In genomic region chr15:93362203-93362602, GRCh38 we compare ENCODE assay signal across 15 cellular contexts.
"Had no signal": no experiment of that assay in that cellular context is flagged by ENCODE, and none has a peak within 500 bp of the region (broad histone marks: within the 10 kb centered on the region; RNA-seq: fewer than 3 reads in every experiment).

No MANE protein-coding gene starts in this region.

- H3K4me1 Mint-ChIP-seq: activated CD4-positive, alpha-beta memory T cell treated with anti-CD3 and anti-CD28 coated beads, Interleukin-2, amount 10 ng/mL, durations not matched to agents 7 days and 5 days; activated CD8-positive, alpha-beta memory T cell treated with anti-CD3 and anti-CD28 coated beads, Interleukin-2, amount 10 ng/mL, durations not matched to agents 7 days and 5 days; naive thymus-derived CD4-positive, alpha-beta T cell; stimulated activated memory B cell treated with anti-CD40 and anti-IgM and Interleukin-4, amounts not matched to agents 10 μg/mL and 1 μg/mL and 100 μg/mL, for 72 hours had no signal

- H3K27ac Mint-ChIP-seq: activated CD4-positive, alpha-beta memory T cell treated with anti-CD3 and anti-CD28 coated beads, Interleukin-2, amount 10 ng/mL, durations not matched to agents 7 days and 5 days; activated CD8-positive, alpha-beta memory T cell treated with anti-CD3 and anti-CD28 coated beads, Interleukin-2, amount 10 ng/mL, durations not matched to agents 7 days and 5 days; activated naive CD8-positive, alpha-beta T cell; dendritic cell treated with granulocyte-macrophage colony-stimulating factor and Interleukin-4, amounts not matched to agents 40 ng/mL and 50 ng/mL, for 4 days; effector memory CD8-positive, alpha-beta T cell; naive thymus-derived CD4-positive, alpha-beta T cell; stimulated activated memory B cell treated with anti-CD40 and anti-IgM and Interleukin-4, amounts not matched to agents 10 μg/mL and 1 μg/mL and 100 μg/mL, for 72 hours had no signal

- H3K9me3 Mint-ChIP-seq: activated CD4-positive, alpha-beta memory T cell treated with anti-CD3 and anti-CD28 coated beads, Interleukin-2, amount 10 ng/mL, durations not matched to agents 7 days and 5 days; dendritic cell treated with granulocyte-macrophage colony-stimulating factor and Interleukin-4, amounts not matched to agents 40 ng/mL and 50 ng/mL, for 4 days; effector memory CD8-positive, alpha-beta T cell had no signal

- H3K27ac ChIP-seq: spleen had no signal

- DNase-seq: activated CD4-positive, alpha-beta memory T cell treated with anti-CD3 and anti-CD28 coated beads, Interleukin-2, amount 10 ng/mL, durations not matched to agents 7 days and 5 days; activated CD4-positive, alpha-beta T cell treated with anti-CD3 and anti-CD28 coated beads for 48 hours; activated CD4-positive, CD25-positive, alpha-beta regulatory T cell; activated CD8-positive, alpha-beta memory T cell treated with anti-CD3 and anti-CD28 coated beads, Interleukin-2, amount 10 ng/mL, durations not matched to agents 7 days and 5 days; effector memory CD8-positive, alpha-beta T cell; foreskin fibroblast; mesenchymal stem cell; naive thymus-derived CD4-positive, alpha-beta T cell; spleen; stimulated activated CD4-positive, alpha-beta T cell treated with anti-CD3 and anti-CD28 coated beads, Interleukin-4, amount 100 ng/mL, for 4 hours; T-helper 1 cell; T-helper 9 cell had no signal

- H3K4me3 Mint-ChIP-seq: activated CD4-positive, alpha-beta memory T cell treated with anti-CD3 and anti-CD28 coated beads, Interleukin-2, amount 10 ng/mL, durations not matched to agents 7 days and 5 days; activated CD8-positive, alpha-beta memory T cell treated with anti-CD3 and anti-CD28 coated beads, Interleukin-2, amount 10 ng/mL, durations not matched to agents 7 days and 5 days; activated naive CD8-positive, alpha-beta T cell; dendritic cell treated with granulocyte-macrophage colony-stimulating factor and Interleukin-4, amounts not matched to agents 40 ng/mL and 50 ng/mL, for 4 days; effector memory CD8-positive, alpha-beta T cell; naive thymus-derived CD4-positive, alpha-beta T cell; stimulated activated memory B cell treated with anti-CD40 and anti-IgM and Interleukin-4, amounts not matched to agents 10 μg/mL and 1 μg/mL and 100 μg/mL, for 72 hours had no signal

- ATAC-seq: activated CD8-positive, alpha-beta memory T cell treated with anti-CD3 and anti-CD28 coated beads, Interleukin-2, amount 10 ng/mL, durations not matched to agents 7 days and 5 days; effector memory CD8-positive, alpha-beta T cell; naive thymus-derived CD4-positive, alpha-beta T cell; stimulated activated memory B cell treated with anti-CD40 and anti-IgM and Interleukin-4, amounts not matched to agents 10 μg/mL and 1 μg/mL and 100 μg/mL, for 72 hours had no signal

- H3K27me3 Mint-ChIP-seq: stimulated activated memory B cell treated with anti-CD40 and anti-IgM and Interleukin-4, amounts not matched to agents 10 μg/mL and 1 μg/mL and 100 μg/mL, for 72 hours had no signal

- H3K4me1 ChIP-seq: spleen had no signal

- H3K36me3 ChIP-seq: spleen had no signal

- H3K36me3 Mint-ChIP-seq: activated CD8-positive, alpha-beta memory T cell treated with anti-CD3 and anti-CD28 coated beads, Interleukin-2, amount 10 ng/mL, durations not matched to agents 7 days and 5 days; activated naive CD8-positive, alpha-beta T cell; naive thymus-derived CD4-positive, alpha-beta T cell; stimulated activated memory B cell treated with anti-CD40 and anti-IgM and Interleukin-4, amounts not matched to agents 10 μg/mL and 1 μg/mL and 100 μg/mL, for 72 hours had no signal

- H3K9me3 ChIP-seq: spleen had no signal

- H3K4me3 ChIP-seq: spleen had no signal
